Comparison of ENCODE assay signal across 16 cellular contexts in the genomic region with DNA sequence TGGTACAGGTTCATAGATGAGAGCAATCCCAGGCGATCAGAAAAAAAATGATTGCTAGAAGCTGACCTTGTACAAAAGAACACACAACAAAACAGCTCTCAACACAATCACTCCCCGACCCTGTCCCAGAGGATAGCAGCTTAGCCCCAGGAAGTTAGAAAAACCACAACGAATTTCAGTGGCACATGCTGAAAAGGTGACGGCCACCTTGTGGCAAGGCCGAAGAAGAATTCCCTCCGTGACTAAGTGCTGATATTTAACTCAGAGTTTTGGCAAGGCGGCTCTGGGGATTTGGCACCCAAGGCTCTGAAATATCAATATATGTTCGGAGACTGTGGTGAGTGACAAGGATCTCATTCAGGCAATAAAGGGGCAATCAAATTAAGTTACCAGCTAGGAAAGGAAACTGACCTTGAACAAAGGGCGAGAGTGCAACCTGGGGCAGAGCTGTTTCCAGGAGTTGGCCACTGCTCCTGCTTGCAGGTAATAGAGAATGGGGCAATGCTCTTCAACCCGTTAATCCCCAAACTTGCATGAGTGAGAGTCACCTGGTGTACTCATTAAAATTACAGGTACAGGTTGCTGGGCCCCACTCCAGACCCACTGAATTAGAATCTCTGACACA.
DNase-seq lines count a peak whose midpoint lies in the region; ATAC-seq and TF ChIP-seq lines count a peak whose summit lies in the region.
"Had no signal": no experiment of that assay in that cellular context is flagged by ENCODE, and none has a peak within 500 bp of the region (broad histone marks: within the 10 kb centered on the region; RNA-seq: fewer than 3 reads in every experiment).

No MANE protein-coding gene starts in this region.

- peak overlapping the region; percentile 79 for H3K4me2 ChIP-seq in BLaER1

- H3K27ac ChIP-seq in BLaER1 (no peak overlapping the region), VCaP (no peak overlapping the region), foreskin keratinocyte (no peak overlapping the region)
- H3K27ac ChIP-seq: left ventricle myocardium inferior, vagina had no signal

- no peaks in the 10 kb centered on the region for H4K20me1 ChIP-seq in BLaER1

- no peaks in the 10 kb centered on the region for H3K27me3 ChIP-seq in BLaER1
- no peaks in the 10 kb centered on the region for H3K27me3 ChIP-seq in foreskin keratinocyte
- H3K27me3 ChIP-seq: vagina had no signal

- TF ChIP-seq CTCF in VCaP (conservative IDR thresholded peaks at IDR 0.05): peak; percentile 46
- TF ChIP-seq CTCF in foreskin keratinocyte (conservative IDR thresholded peaks at IDR 0.05): no peak

- H3K36me3 ChIP-seq in BLaER1: no peaks in the 10 kb centered on the region
- H3K36me3 ChIP-seq: left ventricle myocardium inferior, vagina had no signal

- H3K9ac ChIP-seq in BLaER1: peak overlapping the region; percentile 53; the same call in 1 of the 2 replicates

- H3K4me1 ChIP-seq in BLaER1: peaks cover 47% of the 10 kb centered on the region
- H3K4me1 ChIP-seq in foreskin keratinocyte: peaks cover 1% of the 10 kb centered on the region
- H3K4me1 ChIP-seq: left ventricle myocardium inferior had no signal

- DNase-seq in H4 (ENCODE audit: low spot score) (peak; percentile 23), left colon (no peak), foreskin keratinocyte (no peak), NCI-H226 (no peak), GM03348 (ENCODE audit: low spot score) (no peak)
- DNase-seq in activated T-cell treated with anti-CD3 and anti-CD28 coated beads, Interleukin-2, amount 50 U/mL, for 48 hours: no peak
- DNase-seq: caudate nucleus; effector CD4-positive, alpha-beta T cell; hippocampal formation; left ventricle myocardium inferior; NCI-H2029; posterior cingulate gyrus; SHP77 treated with DMSO at 0.1 percent for 48 hours had no signal

- intact Hi-C loops in left colon (cut with DNase I, micrococcal nuclease): no loop called here

- no peak overlapping the region for H3K4me3 ChIP-seq in BLaER1
- H3K4me3 ChIP-seq: left ventricle myocardium inferior, vagina had no signal

- H3K9me3 ChIP-seq in BLaER1: no peaks in the 10 kb centered on the region
- H3K9me3 ChIP-seq: left ventricle myocardium inferior, vagina had no signal

- peak; percentile 28 for ATAC-seq in left colon
- no peak for ATAC-seq in foreskin keratinocyte
